Comparison of ENCODE assay signal across 11 cellular contexts in the genomic region with DNA sequence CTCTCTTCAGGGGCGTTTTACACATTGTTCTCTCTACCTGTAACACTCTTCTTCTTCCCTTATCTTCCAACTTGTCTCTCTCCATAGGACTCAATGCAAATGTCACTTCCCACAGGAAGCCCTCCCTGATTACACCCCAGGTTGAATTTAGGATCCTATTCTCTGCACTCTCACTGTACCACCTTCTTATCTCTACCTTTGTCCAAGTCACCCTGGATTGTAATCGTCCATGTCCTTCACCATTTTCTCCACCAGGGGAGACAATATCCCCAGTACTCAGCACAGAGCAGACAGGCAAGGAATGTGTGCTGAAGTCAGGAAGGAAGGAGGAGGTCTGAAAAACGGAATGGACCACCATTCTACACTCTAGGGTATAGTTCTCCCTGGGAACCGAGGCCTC. TPM values are rescaled to one million over a fixed set of nuclear protein-coding genes. Genes with fewer than 3 reads are reported as not detected.
A peak's percentile ranks its signal among the peaks of the same experiment; 100 is the strongest.
DNase-seq lines count a peak whose midpoint lies in the region; ATAC-seq and TF ChIP-seq lines count a peak whose summit lies in the region.
"Had no signal": no experiment of that assay in that cellular context is flagged by ENCODE, and none has a peak within 500 bp of the region (broad histone marks: within the 10 kb centered on the region; RNA-seq: fewer than 3 reads in every experiment).

No MANE protein-coding gene starts in this region.

- no peaks in the 10 kb centered on the region for H3K4me1 ChIP-seq in psoas muscle

- H3K27me3 ChIP-seq in psoas muscle (ENCODE audit: insufficient read depth in 3 of 3, low read length in 2 of 3): peaks cover 0 to 9% (median 1%) of the 10 kb centered on the region in 3 donors
- H3K27me3 ChIP-seq: ovary had no signal

- H3K4me3 ChIP-seq in epithelial cell of proximal tubule (ENCODE audit: low read depth, low read length) (no peak overlapping the region), psoas muscle (no peak overlapping the region)
- H3K4me3 ChIP-seq: ovary had no signal

- no peak for ATAC-seq in activated CD8-positive, alpha-beta T cell treated with anti-CD3 and anti-CD28 coated beads for 36 hours
- no peak for ATAC-seq in activated CD8-positive, alpha-beta T cell treated with anti-CD3 and anti-CD28 coated beads, Interleukin-2, amount 10 ng/mL, durations not matched to agents 7 days and 5 days
- ATAC-seq in psoas muscle: no peak
- ATAC-seq: CD8-positive, alpha-beta T cell had no signal

- no peaks in the 10 kb centered on the region for H3K9me3 ChIP-seq in psoas muscle
- H3K9me3 ChIP-seq: ovary had no signal

- peaks cover 7% of the 10 kb centered on the region for H3K9me3 Mint-ChIP-seq in activated CD8-positive, alpha-beta T cell treated with anti-CD3 and anti-CD28 coated beads for 36 hours
- no peaks in the 10 kb centered on the region for H3K9me3 Mint-ChIP-seq in activated CD8-positive, alpha-beta T cell treated with anti-CD3 and anti-CD28 coated beads, Interleukin-2, amount 10 ng/mL, durations not matched to agents 7 days and 5 days (ENCODE audit: insufficient read depth)

- WGBS in psoas muscle, 3 donors: 25 to 29% (median 28%) methylated on average over 4 of the region's 4 CpGs

- no peak for DNase-seq in activated CD8-positive, alpha-beta T cell treated with anti-CD3 and anti-CD28 coated beads for 36 hours
- no peak for DNase-seq in activated CD8-positive, alpha-beta T cell treated with anti-CD3 and anti-CD28 coated beads, Interleukin-2, amount 10 ng/mL, durations not matched to agents 7 days and 5 days
- DNase-seq in NCI-H460 (ENCODE audit: extremely low read depth, low read depth) (peak; percentile 3), epithelial cell of proximal tubule (ENCODE audit: low read depth) (no peak), psoas muscle (no peak), NCI-H1417 treated with DMSO at 0.1 percent for 48 hours (lab: John Stamatoyannopoulos, UW) (no peak), globus pallidus (ENCODE audit: low spot score) (no peak), dedifferentiated amniotic fluid mesenchymal stem cell (ENCODE audit: extremely low spot score) (no peak)
- DNase-seq: activated CD8-positive, alpha-beta memory T cell treated with anti-CD3 and anti-CD28 coated beads, Interleukin-2, amount 50 U/mL, for 48 hours; CD8-positive, alpha-beta T cell; ovary had no signal

- H3K36me3 ChIP-seq in psoas muscle (ENCODE audit: insufficient read depth in 1 of 2, low read depth in 1 of 2): no peaks in the 10 kb centered on the region
- H3K36me3 ChIP-seq: ovary had no signal

- no peaks in the 10 kb centered on the region for H3K36me3 Mint-ChIP-seq in activated CD8-positive, alpha-beta T cell treated with anti-CD3 and anti-CD28 coated beads for 36 hours (ENCODE audit: low read depth)
- no peaks in the 10 kb centered on the region for H3K36me3 Mint-ChIP-seq in activated CD8-positive, alpha-beta T cell treated with anti-CD3 and anti-CD28 coated beads, Interleukin-2, amount 10 ng/mL, durations not matched to agents 7 days and 5 days (ENCODE audit: low read depth)
- H3K36me3 Mint-ChIP-seq: CD8-positive, alpha-beta T cell had no signal

- H3K27ac Mint-ChIP-seq in activated CD8-positive, alpha-beta T cell treated with anti-CD3 and anti-CD28 coated beads for 36 hours: no peak overlapping the region
- H3K27ac Mint-ChIP-seq in activated CD8-positive, alpha-beta T cell treated with anti-CD3 and anti-CD28 coated beads, Interleukin-2, amount 10 ng/mL, durations not matched to agents 7 days and 5 days: no peak overlapping the region
- H3K27ac Mint-ChIP-seq: CD8-positive, alpha-beta T cell had no signal

- H3K4me3 Mint-ChIP-seq in activated CD8-positive, alpha-beta T cell treated with anti-CD3 and anti-CD28 coated beads for 36 hours: no peak overlapping the region
- H3K4me3 Mint-ChIP-seq in activated CD8-positive, alpha-beta T cell treated with anti-CD3 and anti-CD28 coated beads, Interleukin-2, amount 10 ng/mL, durations not matched to agents 7 days and 5 days: no peak overlapping the region
- H3K4me3 Mint-ChIP-seq: CD8-positive, alpha-beta T cell had no signal

- peak; percentile 23 for TF ChIP-seq CTCF in activated CD8-positive, alpha-beta T cell treated with anti-CD3 and anti-CD28 coated beads for 36 hours (IDR thresholded peaks at IDR 0.05)
- peak; percentile 44 for TF ChIP-seq CTCF in epithelial cell of proximal tubule (conservative IDR thresholded peaks at IDR 0.05; ENCODE audit: low read depth, low read length)
- TF ChIP-seq CTCF in psoas muscle (IDR thresholded peaks at IDR 0.05): peak; percentile 6

- H3K27me3 Mint-ChIP-seq in activated CD8-positive, alpha-beta T cell treated with anti-CD3 and anti-CD28 coated beads for 36 hours: peaks cover 27% of the 10 kb centered on the region
- H3K27me3 Mint-ChIP-seq in activated CD8-positive, alpha-beta T cell treated with anti-CD3 and anti-CD28 coated beads, Interleukin-2, amount 10 ng/mL, durations not matched to agents 7 days and 5 days (ENCODE audit: low read depth): peaks cover 12% of the 10 kb centered on the region

- intact Hi-C loops in activated CD8-positive, alpha-beta T cell treated with anti-CD3 and anti-CD28 coated beads for 36 hours (cut with micrococcal nuclease): no loop called here
- intact Hi-C loops in psoas muscle (cut with DNase I): no loop called here

- H3K27ac ChIP-seq in psoas muscle: no peak overlapping the region
- H3K27ac ChIP-seq: ovary had no signal

- H3K4me1 Mint-ChIP-seq in activated CD8-positive, alpha-beta T cell treated with anti-CD3 and anti-CD28 coated beads for 36 hours (ENCODE audit: low read depth): no peaks in the 10 kb centered on the region
- H3K4me1 Mint-ChIP-seq in activated CD8-positive, alpha-beta T cell treated with anti-CD3 and anti-CD28 coated beads, Interleukin-2, amount 10 ng/mL, durations not matched to agents 7 days and 5 days (ENCODE audit: low read depth): no peaks in the 10 kb centered on the region

- CTCF ChIA-PET in activated CD8-positive, alpha-beta T cell treated with anti-CD3 and anti-CD28 coated beads for 36 hours (lab: Charles Lee): interaction anchor here (1.0 kb wide), 2 partner anchors 13 to 75 kb away, joined by 3 to 4 read pairs; no protein-coding TSS in a partner anchor
- CTCF ChIA-PET in activated CD8-positive, alpha-beta T cell treated with anti-CD3 and anti-CD28 coated beads, Interleukin-2, amount 10 ng/mL, durations not matched to agents 7 days and 5 days (lab: Charles Lee): no interaction called here

- POLR2A ChIA-PET in activated CD8-positive, alpha-beta T cell treated with anti-CD3 and anti-CD28 coated beads for 36 hours (lab: Charles Lee): no interaction called here
- POLR2A ChIA-PET in activated CD8-positive, alpha-beta T cell treated with anti-CD3 and anti-CD28 coated beads, Interleukin-2, amount 10 ng/mL, durations not matched to agents 7 days and 5 days (lab: Charles Lee): no interaction called here

RNA-seq across cellular contexts. Expression of a gene that starts 14.1 kb away (rescaled TPM):
- total RNA-seq in activated CD8-positive, alpha-beta T cell treated with anti-CD3 and anti-CD28 coated beads for 36 hours: not detected
- not detected for total RNA-seq in activated CD8-positive, alpha-beta T cell treated with anti-CD3 and anti-CD28 coated beads, Interleukin-2, amount 10 ng/mL, durations not matched to agents 7 days and 5 days
- not detected in 2 replicates for total RNA-seq in NCI-H460 (2014; rRNA removed; shearing (Covaris generic))
- polyA plus RNA-seq in NCI-H460 (2014; cell fraction: nucleus; rRNA removed): not detected in 2 replicates
- total RNA-seq in epithelial cell of proximal tubule (not detected in 2 replicates), psoas muscle (not detected)
- not detected for polyA plus RNA-seq in psoas muscle
- total RNA-seq: CD8-positive, alpha-beta T cell had no signal
- polyA plus RNA-seq: ovary had no signal
